In genomic region chr13:72458701-72459100, GRCh38 we compare ENCODE assay signal across 1 cellular context.
TF ChIP-seq lines count a peak whose summit lies in the region.

No MANE protein-coding gene starts in this region.

TF ChIP-seq in GM23338, 12 proteins besides CTCF, POLR2A, EP300 and RAD21 (continued from another document):
- peak; percentile 26; the same call in 1 of the 2 replicates for TF ChIP-seq ZNF462 (CRISPR knock-in tag; IDR thresholded peaks at IDR 0.05)
